ENCODE assay signal across 8 cellular contexts in genomic region chr3:40756500-40756899, GRCh38.
"Had no signal": no experiment of that assay in that cellular context is flagged by ENCODE, and none has a peak within 500 bp of the region (broad histone marks: within the 10 kb centered on the region; RNA-seq: fewer than 3 reads in every experiment).

No MANE protein-coding gene starts in this region.

- FAIRE-seq: G401.6, GM12878, GM12891, GM12892, GM18507, GM19239 had no signal

- ATAC-seq: GM12878 had no signal

- DNase-seq: GDM1, GF-D8 had no signal

- H3K4me3 ChIP-seq: GM12878 had no signal
